In the genomic region with DNA sequence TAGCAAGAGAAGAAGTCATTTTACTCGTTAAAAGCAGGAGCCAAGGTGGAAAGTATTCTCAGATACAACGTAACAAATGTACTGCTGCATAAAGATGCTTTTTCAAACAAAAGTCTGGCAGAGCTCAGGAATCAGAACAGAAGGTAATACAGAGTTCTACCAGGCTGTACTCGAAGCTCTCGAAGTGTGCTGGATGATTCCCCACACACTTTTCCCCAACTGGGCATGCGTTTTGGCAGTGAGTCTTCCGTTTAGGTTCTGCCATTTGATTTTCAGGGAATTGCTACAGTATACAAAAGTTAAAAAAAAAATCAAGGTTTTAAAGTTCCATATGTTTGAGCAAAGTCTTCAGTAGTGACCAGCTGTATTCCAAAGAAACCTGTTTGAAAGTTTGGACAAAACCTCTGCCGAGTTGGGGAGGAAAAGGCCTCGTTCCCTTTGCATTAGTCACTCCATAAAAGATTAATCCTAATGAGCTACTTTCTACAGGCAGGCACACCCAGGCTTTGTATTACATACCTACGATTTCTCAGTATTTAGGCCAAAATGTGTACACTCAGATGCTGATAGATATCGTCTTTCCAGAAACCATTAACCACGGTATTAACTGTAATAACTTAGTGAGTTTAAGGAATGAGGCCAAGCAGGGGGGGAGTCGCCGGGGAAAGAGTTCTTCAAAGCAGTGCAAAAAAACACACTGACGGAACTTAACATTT, we compare ENCODE assay signal across 1 cellular context.
A peak's percentile ranks its signal among the peaks of the same experiment; 100 is the strongest.
TF ChIP-seq lines count a peak whose summit lies in the region.

No MANE protein-coding gene starts in this region.

TF ChIP-seq in IMR-90, 13 proteins besides CTCF, POLR2A, EP300 and RAD21 (continued from another document):
- TF ChIP-seq RFX5 (IDR thresholded peaks at IDR 0.05; ENCODE audit: low read depth, low read length) (no peak), FOS (IDR thresholded peaks at IDR 0.05; ENCODE audit: low read depth, low read length) (0 out of 2 replicates have a peak, but pooled peaks have one; percentile 7), MAFK (IDR thresholded peaks at IDR 0.05; ENCODE audit: low read depth, low read length) (no peak)
TF ChIP-seq in IMR-90: peak in this region for 1.
